In the genomic region with DNA sequence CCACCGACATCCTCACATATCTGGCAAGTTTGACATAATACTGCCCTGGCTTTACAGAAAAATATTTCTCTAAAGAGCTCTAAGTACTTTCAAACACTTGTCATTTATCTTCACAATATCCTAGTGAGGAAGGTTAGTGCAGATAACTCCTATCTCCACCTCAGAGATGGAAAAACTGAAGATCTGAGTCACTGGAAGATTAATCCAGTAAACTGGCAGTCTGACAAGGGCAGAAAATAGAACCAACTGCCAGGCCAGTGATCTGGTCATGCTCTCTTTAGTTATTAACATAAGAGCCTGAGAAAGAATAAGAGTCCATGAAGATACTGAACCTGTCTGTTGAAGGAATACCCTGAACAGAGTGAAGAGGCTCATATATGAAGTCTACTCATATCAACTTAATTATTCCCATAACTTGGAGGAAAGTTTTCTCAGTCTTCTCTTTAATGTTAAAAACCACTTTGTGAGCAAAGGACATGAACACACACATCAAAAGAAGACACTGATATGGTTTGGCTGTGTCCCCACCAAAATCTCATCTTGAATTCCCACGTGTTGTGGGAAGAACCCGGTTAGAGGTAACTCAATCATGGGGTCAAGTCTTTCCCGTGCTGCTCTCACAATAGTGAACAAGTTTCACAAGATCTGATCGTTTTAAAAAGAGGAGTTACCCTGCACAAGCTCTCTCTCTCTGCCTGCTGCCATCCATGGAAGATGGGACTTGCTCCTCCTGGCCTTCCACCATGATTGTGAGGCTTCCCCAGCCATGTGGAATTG, we compare ENCODE assay signal across 15 cellular contexts.
DNase-seq lines count a peak whose midpoint lies in the region; ATAC-seq and TF ChIP-seq lines count a peak whose summit lies in the region.
"Had no signal": no experiment of that assay in that cellular context is flagged by ENCODE, and none has a peak within 500 bp of the region (broad histone marks: within the 10 kb centered on the region; RNA-seq: fewer than 3 reads in every experiment).

No MANE protein-coding gene starts in this region.

- H3K4me3 ChIP-seq in ACC112 (ENCODE audit: low read depth, low read length) = no peak overlapping the region
- no peak overlapping the region for H3K4me3 ChIP-seq in brain microvascular endothelial cell (ENCODE audit: low read depth, low read length)
- no peak overlapping the region for H3K4me3 ChIP-seq in right cardiac atrium (ENCODE audit: low read length)
- H3K4me3 ChIP-seq: ovary, tibial artery had no signal

- H3K4me1 ChIP-seq in ACC112 (ENCODE audit: control insufficient read depth, insufficient read depth, low read length, unreplicated experiment) (peaks cover 9% of the 10 kb centered on the region), right cardiac atrium (ENCODE audit: control insufficient read depth, insufficient read depth, low read length) (no peaks in the 10 kb centered on the region)
- H3K4me1 ChIP-seq: tibial artery had no signal

- H3K4me3 Mint-ChIP-seq in T-helper 17 cell = no peak overlapping the region
- H3K4me3 Mint-ChIP-seq: endodermal cell had no signal

- H2AFZ ChIP-seq in ACC112 (ENCODE audit: low read length, unreplicated experiment) = no peak overlapping the region

- H3K36me3 Mint-ChIP-seq in T-helper 17 cell (ENCODE audit: low read depth) = no peaks in the 10 kb centered on the region

- peaks cover 10% of the 10 kb centered on the region for H3K36me3 ChIP-seq in ACC112 (ENCODE audit: insufficient read depth, low read length)
- peaks cover 19% of the 10 kb centered on the region for H3K36me3 ChIP-seq in brain microvascular endothelial cell (replicated peaks)
- H3K36me3 ChIP-seq: ovary had no signal

- WGBS in right cardiac atrium = 42% methylated on average over 5 of the region's 5 CpGs

- no peaks in the 10 kb centered on the region for H3K4me1 Mint-ChIP-seq in T-helper 17 cell
- H3K4me1 Mint-ChIP-seq: endodermal cell had no signal

- peaks cover 5% of the 10 kb centered on the region for H3K27me3 Mint-ChIP-seq in T-helper 17 cell

- H3K27ac ChIP-seq in ACC112 (ENCODE audit: low read depth, low read length) (peak overlapping the region; percentile 56; the same call in 1 of the 2 replicates), brain microvascular endothelial cell (no peak overlapping the region), right cardiac atrium (ENCODE audit: low read length) (peak overlapping the region; percentile 85)
- H3K27ac ChIP-seq: ovary, tibial artery had no signal

- in situ Hi-C loops in brain microvascular endothelial cell (cut with HindIII; ENCODE audit: low pct_ligation_motif_present, low sequenced_read_pairs) = no loop called here

- no peaks in the 10 kb centered on the region for H3K27me3 ChIP-seq in ACC112 (ENCODE audit: insufficient read depth, low read length)
- H3K27me3 ChIP-seq in brain microvascular endothelial cell (replicated peaks) = no peaks in the 10 kb centered on the region
- no peaks in the 10 kb centered on the region for H3K27me3 ChIP-seq in right cardiac atrium (ENCODE audit: control insufficient read depth, insufficient read depth)
- H3K27me3 ChIP-seq: ovary, tibial artery had no signal

- H3K27ac Mint-ChIP-seq in T-helper 17 cell = no peak overlapping the region
- H3K27ac Mint-ChIP-seq: endodermal cell had no signal

- ATAC-seq in right cardiac atrium = peak; percentile 78 to 90
- no peak for ATAC-seq in T-helper 17 cell
- ATAC-seq: activated CD4-positive, CD25-positive, alpha-beta regulatory T cell treated with anti-CD3 and anti-CD28 coated beads, Interleukin-2, amount 50 U/mL, for 24 hours had no signal

- DNase-seq in HUDEP-2 (lab: John Stamatoyannopoulos, UW; ENCODE audit: unreplicated experiment in 76 of 76) (peak in 66 of 76 experiments; percentile 4 to 95 (median 74)), brain microvascular endothelial cell (peak; percentile 67), right cardiac atrium (no peak), T-helper 17 cell (no peak), activated gamma-delta T cell treated with Interleukin-2 at 50 U/mL for 16 hours (no peak), DMS53 (lab: John Stamatoyannopoulos, UW) (no peak), NCI-H748 (lab: John Stamatoyannopoulos, UW; ENCODE audit: unreplicated experiment) (no peak)
- DNase-seq: activated gamma-delta T cell, endodermal cell, NCI-H2107, ovary, RPMI8226, tibial artery had no signal

- H3K9me3 ChIP-seq in right cardiac atrium (ENCODE audit: control insufficient read depth, low read length) (no peaks in the 10 kb centered on the region), T-helper 17 cell (ENCODE audit: control insufficient read depth, low read length, poor library complexity, severe bottlenecking) (no peaks in the 10 kb centered on the region)
- H3K9me3 ChIP-seq: ovary, tibial artery had no signal

- intact Hi-C loops in right cardiac atrium (cut with DNase I) = loop anchor here in 1 of 4 donors (10.0 kb wide), 1 partner anchor 100 kb away; no protein-coding TSS in a partner anchor

- TF ChIP-seq CTCF in brain microvascular endothelial cell (IDR thresholded peaks at IDR 0.05; ENCODE audit: low read depth, low read length, missing control alignments) = no peak

- H3K79me2 ChIP-seq in ACC112 (ENCODE audit: control insufficient read depth, insufficient read depth, low read length, unreplicated experiment) = peaks cover 3% of the 10 kb centered on the region

Comparison
In these comparisons a context has a peak if more than half of its experiments do, and no peak if none do; other contexts are left out.
1. DNase-seq: peak in HUDEP-2 (66 of 76) and brain microvascular endothelial cell (single experiment); none in right cardiac atrium (0 of 3), T-helper 17 cell (0 of 3), activated gamma-delta T cell treated with Interleukin-2 at 50 U/mL for 16 hours (single experiment), DMS53 (single experiment) and NCI-H748 (single experiment).